ENCODE assay signal across 7 cellular contexts in the genomic region with DNA sequence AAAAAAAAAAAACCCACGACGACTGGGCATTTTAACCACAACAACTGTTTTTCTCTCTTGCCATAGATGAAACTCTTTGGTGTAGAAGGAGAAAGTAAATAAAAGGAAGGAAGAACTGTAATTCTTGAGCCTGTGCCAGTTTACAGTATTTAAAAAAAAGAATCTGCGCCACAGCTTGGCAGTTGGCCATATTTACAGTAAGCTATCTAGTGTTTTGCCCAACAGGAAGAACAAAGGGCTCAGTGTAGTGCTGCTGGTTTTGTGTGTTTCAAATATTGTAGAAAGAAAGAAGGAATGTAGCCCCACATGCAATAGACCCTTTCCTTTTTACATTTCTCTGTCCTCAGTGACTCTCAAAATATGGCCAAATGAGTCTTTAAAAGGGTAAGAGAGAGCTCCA.
DNase-seq lines count a peak whose midpoint lies in the region; ATAC-seq, FAIRE-seq and TF ChIP-seq lines count a peak whose summit lies in the region.

No MANE protein-coding gene starts in this region.

- ATAC-seq in HepG2 (peak; percentile 100), HG02870 (IDR thresholded peaks at IDR 0.05; ENCODE audit: unreplicated experiment) (no peak)

- POLR2A ChIA-PET in HepG2 (lab: Yijun Ruan, JAX): interaction anchor here (1.3 kb wide), 1 partner anchor 66 kb away, joined by 5 read pairs; a partner anchor contains a TSS

- no peak overlapping the region for H2AFZ ChIP-seq in HepG2 (ENCODE audit: low read length)

- peak overlapping the region; percentile 61 for H3K27ac ChIP-seq in HepG2 (ENCODE audit: extremely low read length, insufficient read depth, low read length)

- peak; percentile 55 for FAIRE-seq in HepG2 (lab: Jason Lieb, UNC)

- no peaks in the 10 kb centered on the region for H4K20me1 ChIP-seq in HepG2 (ENCODE audit: insufficient read depth, low read length)

- intact Hi-C loops in HepG2 (cut with micrococcal nuclease; ENCODE audit: unreplicated experiment): loop anchor here (5.0 kb wide), 1 partner anchor 66 kb away; a partner anchor contains a TSS
- intact Hi-C loops in posterior cingulate gyrus (cut with DNase I): no loop called here

- no peak overlapping the region for H3K9ac ChIP-seq in HepG2 (ENCODE audit: insufficient read depth, low read depth, low read length)

- peak overlapping the region; percentile 14; the same call in 1 of the 2 replicates for H3K4me2 ChIP-seq in HepG2 (ENCODE audit: low read depth, low read length)

- no peaks in the 10 kb centered on the region for H3K9me3 ChIP-seq in HepG2 (ENCODE audit: low read length)

- H3K36me3 ChIP-seq in HepG2 (replicated peaks in 1 of 2; ENCODE audit: control insufficient read depth in 1 of 2, insufficient read depth in 2 of 2, low read length in 2 of 2): no peaks in the 10 kb centered on the region

- peak in 1 of 2 experiments; percentile 83; a peak in 2 of 4 replicates for TF ChIP-seq EP300 in HepG2 (IDR thresholded peaks at IDR 0.05; ENCODE audit: low read depth in 2 of 2, low read length in 2 of 2)
- TF ChIP-seq EP300 in HepG2 (CRISPR knock-in tag; IDR thresholded peaks at IDR 0.05; ENCODE audit: borderline replicate concordance): peak; percentile 42; the same call in 1 of the 2 replicates

- in situ Hi-C loops in G401 (cut with HindIII; ENCODE audit: low sequenced_read_pairs) (no loop called here), HepG2 (cut with HindIII; ENCODE audit: extremely low pct_ligation_motif_present, low pct_unique_long_range_greater_than_20kb) (no loop called here)

- no peaks in the 10 kb centered on the region for H3K27me3 ChIP-seq in HepG2 (ENCODE audit: control insufficient read depth in 1 of 2, insufficient read depth in 2 of 2, low read length in 2 of 2)

- peak; percentile 20 for DNase-seq in G401 (ENCODE audit: low spot score)
- peak; percentile 51 to 75 for DNase-seq in NCI-H2081 (lab: John Stamatoyannopoulos, UW)
- peak; percentile 24 for DNase-seq in brain pericyte (ENCODE audit: low read depth, low spot score)
- peak; percentile 94 for DNase-seq in HepG2 (ENCODE audit: low spot score)
- no peak for DNase-seq in NCI-H1436 treated with DMSO at 0.1 percent for 48 hours (lab: John Stamatoyannopoulos, UW)
- no peak for DNase-seq in posterior cingulate gyrus

- no peak for TF ChIP-seq CTCF in HepG2 (CRISPR knock-in tag; IDR thresholded peaks at IDR 0.05)

- no peaks in the 10 kb centered on the region for H3K79me2 ChIP-seq in HepG2 (ENCODE audit: insufficient read depth, low read length)

- BruUV-seq in HepG2 (replicated peaks; lab: Mats Ljungman, UMichigan): no TSS peak

- TF ChIP-seq POLR2A in HepG2 (IDR thresholded peaks at IDR 0.05; ENCODE audit: insufficient read depth in 1 of 2, low read depth in 2 of 2, low read length in 2 of 2): no peak

- WGBS in HepG2 (ENCODE audit: low lambda C conversion rate): 0% methylated on average over 3 of the region's 3 CpGs

- H3K4me1 ChIP-seq in HepG2 (ENCODE audit: insufficient read depth, low read length): peaks cover 20% of the 10 kb centered on the region

- peak overlapping the region in 1 of 3 experiments; percentile 23; a peak in 1 of 6 replicates for H3K4me3 ChIP-seq in HepG2 (replicated peaks in 1 of 3; ENCODE audit: insufficient read depth in 1 of 3, low read depth in 2 of 3, low read length in 3 of 3)

- TF ChIP-seq RAD21 in HepG2 (CRISPR knock-in tag; IDR thresholded peaks at IDR 0.05): no peak

- CTCF ChIA-PET in HepG2 (lab: Yijun Ruan, JAX; ENCODE audit: low intra/inter-chr PET ratio, low total read pairs): no interaction called here

TF ChIP-seq in HepG2, 621 proteins besides CTCF, POLR2A, EP300 and RAD21 (continues in another document):
- TF ChIP-seq PCBP2 (optimal IDR thresholded peaks at IDR 0.05; ENCODE audit: low read depth, low read length, poor library complexity, severe bottlenecking) (no peak), GZF1 (CRISPR knock-in tag; IDR thresholded peaks at IDR 0.05) (no peak), MYNN (CRISPR knock-in tag; IDR thresholded peaks at IDR 0.05; ENCODE audit: low read depth) (no peak), ZNF546 (CRISPR knock-in tag; conservative IDR thresholded peaks at IDR 0.05) (no peak), ZNF780A (CRISPR knock-in tag; IDR thresholded peaks at IDR 0.05) (no peak), ZNF12 (CRISPR knock-in tag; IDR thresholded peaks at IDR 0.05) (peak; percentile 58; the same call in 1 of the 2 replicates), DR1 (CRISPR knock-in tag; IDR thresholded peaks at IDR 0.05) (no peak), ZNF644 (CRISPR knock-in tag; IDR thresholded peaks at IDR 0.05; ENCODE audit: low read depth) (peak; percentile 25; the same call in 1 of the 2 replicates), HMGA1 (CRISPR knock-in tag; conservative IDR thresholded peaks at IDR 0.05) (no peak), FOSL2 (CRISPR knock-in tag; IDR thresholded peaks at IDR 0.05) (peak; percentile 32; the same call in 1 of the 2 replicates), TEAD3 (CRISPR knock-in tag; optimal IDR thresholded peaks at IDR 0.05; ENCODE audit: borderline replicate concordance) (peak; percentile 72), ZNF761 (CRISPR knock-in tag; conservative IDR thresholded peaks at IDR 0.05) (no peak), ZNF614 (CRISPR knock-in tag; IDR thresholded peaks at IDR 0.05; ENCODE audit: borderline replicate concordance) (0 out of 2 replicates have a peak, but pooled peaks have one; percentile 47), TBX3 (IDR thresholded peaks at IDR 0.05; ENCODE audit: borderline replicate concordance) (no peak), ELF3 (CRISPR knock-in tag; IDR thresholded peaks at IDR 0.05) (peak; percentile 82), ZNF83 (CRISPR knock-in tag; IDR thresholded peaks at IDR 0.05; ENCODE audit: borderline replicate concordance) (no peak), NFRKB (IDR thresholded peaks at IDR 0.05) (no peak)
- TF ChIP-seq, protein P1, sequence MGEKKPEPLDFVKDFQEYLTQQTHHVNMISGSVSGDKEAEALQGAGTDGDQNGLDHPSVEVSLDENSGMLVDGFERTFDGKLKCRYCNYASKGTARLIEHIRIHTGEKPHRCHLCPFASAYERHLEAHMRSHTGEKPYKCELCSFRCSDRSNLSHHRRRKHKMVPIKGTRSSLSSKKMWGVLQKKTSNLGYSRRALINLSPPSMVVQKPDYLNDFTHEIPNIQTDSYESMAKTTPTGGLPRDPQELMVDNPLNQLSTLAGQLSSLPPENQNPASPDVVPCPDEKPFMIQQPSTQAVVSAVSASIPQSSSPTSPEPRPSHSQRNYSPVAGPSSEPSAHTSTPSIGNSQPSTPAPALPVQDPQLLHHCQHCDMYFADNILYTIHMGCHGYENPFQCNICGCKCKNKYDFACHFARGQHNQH (CRISPR knock-in tag; IDR thresholded peaks at IDR 0.05): 0 out of 2 replicates have a peak, but pooled peaks have one; percentile 43
- TF ChIP-seq, protein P2, sequence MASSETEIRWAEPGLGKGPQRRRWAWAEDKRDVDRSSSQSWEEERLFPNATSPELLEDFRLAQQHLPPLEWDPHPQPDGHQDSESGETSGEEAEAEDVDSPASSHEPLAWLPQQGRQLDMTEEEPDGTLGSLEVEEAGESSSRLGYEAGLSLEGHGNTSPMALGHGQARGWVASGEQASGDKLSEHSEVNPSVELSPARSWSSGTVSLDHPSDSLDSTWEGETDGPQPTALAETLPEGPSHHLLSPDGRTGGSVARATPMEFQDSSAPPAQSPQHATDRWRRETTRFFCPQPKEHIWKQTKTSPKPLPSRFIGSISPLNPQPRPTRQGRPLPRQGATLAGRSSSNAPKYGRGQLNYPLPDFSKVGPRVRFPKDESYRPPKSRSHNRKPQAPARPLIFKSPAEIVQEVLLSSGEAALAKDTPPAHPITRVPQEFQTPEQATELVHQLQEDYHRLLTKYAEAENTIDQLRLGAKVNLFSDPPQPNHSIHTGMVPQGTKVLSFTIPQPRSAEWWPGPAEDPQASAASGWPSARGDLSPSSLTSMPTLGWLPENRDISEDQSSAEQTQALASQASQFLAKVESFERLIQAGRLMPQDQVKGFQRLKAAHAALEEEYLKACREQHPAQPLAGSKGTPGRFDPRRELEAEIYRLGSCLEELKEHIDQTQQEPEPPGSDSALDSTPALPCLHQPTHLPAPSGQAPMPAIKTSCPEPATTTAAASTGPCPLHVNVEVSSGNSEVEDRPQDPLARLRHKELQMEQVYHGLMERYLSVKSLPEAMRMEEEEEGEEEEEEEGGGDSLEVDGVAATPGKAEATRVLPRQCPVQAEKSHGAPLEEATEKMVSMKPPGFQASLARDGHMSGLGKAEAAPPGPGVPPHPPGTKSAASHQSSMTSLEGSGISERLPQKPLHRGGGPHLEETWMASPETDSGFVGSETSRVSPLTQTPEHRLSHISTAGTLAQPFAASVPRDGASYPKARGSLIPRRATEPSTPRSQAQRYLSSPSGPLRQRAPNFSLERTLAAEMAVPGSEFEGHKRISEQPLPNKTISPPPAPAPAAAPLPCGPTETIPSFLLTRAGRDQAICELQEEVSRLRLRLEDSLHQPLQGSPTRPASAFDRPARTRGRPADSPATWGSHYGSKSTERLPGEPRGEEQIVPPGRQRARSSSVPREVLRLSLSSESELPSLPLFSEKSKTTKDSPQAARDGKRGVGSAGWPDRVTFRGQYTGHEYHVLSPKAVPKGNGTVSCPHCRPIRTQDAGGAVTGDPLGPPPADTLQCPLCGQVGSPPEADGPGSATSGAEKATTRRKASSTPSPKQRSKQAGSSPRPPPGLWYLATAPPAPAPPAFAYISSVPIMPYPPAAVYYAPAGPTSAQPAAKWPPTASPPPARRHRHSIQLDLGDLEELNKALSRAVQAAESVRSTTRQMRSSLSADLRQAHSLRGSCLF (CRISPR knock-in tag; IDR thresholded peaks at IDR 0.05; ENCODE audit: borderline replicate concordance): no peak
- TF ChIP-seq, protein P3, sequence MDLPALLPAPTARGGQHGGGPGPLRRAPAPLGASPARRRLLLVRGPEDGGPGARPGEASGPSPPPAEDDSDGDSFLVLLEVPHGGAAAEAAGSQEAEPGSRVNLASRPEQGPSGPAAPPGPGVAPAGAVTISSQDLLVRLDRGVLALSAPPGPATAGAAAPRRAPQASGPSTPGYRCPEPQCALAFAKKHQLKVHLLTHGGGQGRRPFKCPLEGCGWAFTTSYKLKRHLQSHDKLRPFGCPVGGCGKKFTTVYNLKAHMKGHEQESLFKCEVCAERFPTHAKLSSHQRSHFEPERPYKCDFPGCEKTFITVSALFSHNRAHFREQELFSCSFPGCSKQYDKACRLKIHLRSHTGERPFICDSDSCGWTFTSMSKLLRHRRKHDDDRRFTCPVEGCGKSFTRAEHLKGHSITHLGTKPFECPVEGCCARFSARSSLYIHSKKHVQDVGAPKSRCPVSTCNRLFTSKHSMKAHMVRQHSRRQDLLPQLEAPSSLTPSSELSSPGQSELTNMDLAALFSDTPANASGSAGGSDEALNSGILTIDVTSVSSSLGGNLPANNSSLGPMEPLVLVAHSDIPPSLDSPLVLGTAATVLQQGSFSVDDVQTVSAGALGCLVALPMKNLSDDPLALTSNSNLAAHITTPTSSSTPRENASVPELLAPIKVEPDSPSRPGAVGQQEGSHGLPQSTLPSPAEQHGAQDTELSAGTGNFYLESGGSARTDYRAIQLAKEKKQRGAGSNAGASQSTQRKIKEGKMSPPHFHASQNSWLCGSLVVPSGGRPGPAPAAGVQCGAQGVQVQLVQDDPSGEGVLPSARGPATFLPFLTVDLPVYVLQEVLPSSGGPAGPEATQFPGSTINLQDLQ (CRISPR knock-in tag; IDR thresholded peaks at IDR 0.05): no peak

Comparison
In these comparisons a context has a peak if more than half of its experiments do, and no peak if none do; other contexts are left out.
1. DNase-seq: peak in G401 (single experiment), NCI-H2081 (2 of 2), brain pericyte (single experiment) and HepG2 (single experiment); none in NCI-H1436 treated with DMSO at 0.1 percent for 48 hours (single experiment) and posterior cingulate gyrus (0 of 10).